1 cellular context compared by ENCODE assay signal in the genomic region with DNA sequence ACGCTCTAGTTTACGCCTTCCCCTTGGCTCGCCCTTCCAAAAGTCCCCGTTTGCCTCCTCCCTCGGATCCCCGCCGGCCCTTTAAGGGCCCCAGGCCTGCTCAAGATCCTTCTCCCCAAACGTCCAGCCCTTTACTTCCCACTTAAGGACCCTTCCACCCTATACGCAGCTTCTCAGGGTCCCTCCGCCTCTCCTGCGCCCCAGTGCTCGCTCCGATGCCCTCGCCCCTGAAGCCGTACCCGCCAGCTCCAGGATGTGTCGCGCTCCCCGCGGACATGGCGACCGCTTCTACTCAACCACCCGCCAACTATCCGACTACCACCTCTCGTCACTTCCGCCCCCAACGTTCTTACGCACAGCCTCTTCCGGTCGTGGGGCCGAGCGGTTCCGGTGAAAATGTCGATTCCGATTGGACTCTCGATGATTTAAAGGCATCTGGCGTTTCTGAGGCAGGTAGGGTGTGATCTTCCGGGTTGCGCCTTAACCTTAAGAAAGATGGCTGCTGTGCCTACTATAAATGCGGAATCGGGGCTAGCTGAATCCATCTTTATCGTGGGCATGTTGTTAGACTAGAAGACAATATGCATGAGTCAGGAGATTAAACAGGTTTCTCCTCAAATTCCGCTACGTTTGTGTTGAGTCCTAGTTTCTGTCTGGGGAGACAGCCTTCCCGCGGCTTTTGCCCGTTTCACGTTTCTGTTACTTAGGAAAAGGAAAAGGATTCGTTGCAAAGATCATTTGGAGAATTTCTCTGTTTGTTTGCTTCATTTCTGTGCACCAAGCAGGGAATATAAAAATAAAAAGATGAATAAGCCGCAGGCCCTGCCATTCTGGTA.
TF ChIP-seq lines count a peak whose summit lies in the region.

Gene KHDC4 (minus strand): TSS at position 317 of the 836 bp plus-strand sequence. CDS start 40 bp downstream, at position 277.

TF ChIP-seq in WTC11, 78 proteins besides CTCF, POLR2A, EP300 and RAD21 (continued from another document and continues in another):
- no peak for TF ChIP-seq AFF4 (CRISPR knock-in tag; IDR thresholded peaks at IDR 0.05; ENCODE audit: borderline replicate concordance)
- TF ChIP-seq, protein P1, sequence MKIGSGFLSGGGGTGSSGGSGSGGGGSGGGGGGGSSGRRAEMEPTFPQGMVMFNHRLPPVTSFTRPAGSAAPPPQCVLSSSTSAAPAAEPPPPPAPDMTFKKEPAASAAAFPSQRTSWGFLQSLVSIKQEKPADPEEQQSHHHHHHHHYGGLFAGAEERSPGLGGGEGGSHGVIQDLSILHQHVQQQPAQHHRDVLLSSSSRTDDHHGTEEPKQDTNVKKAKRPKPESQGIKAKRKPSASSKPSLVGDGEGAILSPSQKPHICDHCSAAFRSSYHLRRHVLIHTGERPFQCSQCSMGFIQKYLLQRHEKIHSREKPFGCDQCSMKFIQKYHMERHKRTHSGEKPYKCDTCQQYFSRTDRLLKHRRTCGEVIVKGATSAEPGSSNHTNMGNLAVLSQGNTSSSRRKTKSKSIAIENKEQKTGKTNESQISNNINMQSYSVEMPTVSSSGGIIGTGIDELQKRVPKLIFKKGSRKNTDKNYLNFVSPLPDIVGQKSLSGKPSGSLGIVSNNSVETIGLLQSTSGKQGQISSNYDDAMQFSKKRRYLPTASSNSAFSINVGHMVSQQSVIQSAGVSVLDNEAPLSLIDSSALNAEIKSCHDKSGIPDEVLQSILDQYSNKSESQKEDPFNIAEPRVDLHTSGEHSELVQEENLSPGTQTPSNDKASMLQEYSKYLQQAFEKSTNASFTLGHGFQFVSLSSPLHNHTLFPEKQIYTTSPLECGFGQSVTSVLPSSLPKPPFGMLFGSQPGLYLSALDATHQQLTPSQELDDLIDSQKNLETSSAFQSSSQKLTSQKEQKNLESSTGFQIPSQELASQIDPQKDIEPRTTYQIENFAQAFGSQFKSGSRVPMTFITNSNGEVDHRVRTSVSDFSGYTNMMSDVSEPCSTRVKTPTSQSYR (CRISPR knock-in tag; IDR thresholded peaks at IDR 0.05): no peak
- no peak for TF ChIP-seq ZNF317 (CRISPR knock-in tag; IDR thresholded peaks at IDR 0.05; ENCODE audit: borderline replicate concordance, low read depth)
- TF ChIP-seq ZNF671 (CRISPR knock-in tag; IDR thresholded peaks at IDR 0.05): no peak
- TF ChIP-seq MXD4 (CRISPR knock-in tag; IDR thresholded peaks at IDR 0.05; ENCODE audit: borderline replicate concordance): no peak
- TF ChIP-seq PRDM15 (CRISPR knock-in tag; IDR thresholded peaks at IDR 0.05): no peak
- peak; percentile 54 for TF ChIP-seq USF2 (CRISPR knock-in tag; IDR thresholded peaks at IDR 0.05)
- TF ChIP-seq, protein P2, sequence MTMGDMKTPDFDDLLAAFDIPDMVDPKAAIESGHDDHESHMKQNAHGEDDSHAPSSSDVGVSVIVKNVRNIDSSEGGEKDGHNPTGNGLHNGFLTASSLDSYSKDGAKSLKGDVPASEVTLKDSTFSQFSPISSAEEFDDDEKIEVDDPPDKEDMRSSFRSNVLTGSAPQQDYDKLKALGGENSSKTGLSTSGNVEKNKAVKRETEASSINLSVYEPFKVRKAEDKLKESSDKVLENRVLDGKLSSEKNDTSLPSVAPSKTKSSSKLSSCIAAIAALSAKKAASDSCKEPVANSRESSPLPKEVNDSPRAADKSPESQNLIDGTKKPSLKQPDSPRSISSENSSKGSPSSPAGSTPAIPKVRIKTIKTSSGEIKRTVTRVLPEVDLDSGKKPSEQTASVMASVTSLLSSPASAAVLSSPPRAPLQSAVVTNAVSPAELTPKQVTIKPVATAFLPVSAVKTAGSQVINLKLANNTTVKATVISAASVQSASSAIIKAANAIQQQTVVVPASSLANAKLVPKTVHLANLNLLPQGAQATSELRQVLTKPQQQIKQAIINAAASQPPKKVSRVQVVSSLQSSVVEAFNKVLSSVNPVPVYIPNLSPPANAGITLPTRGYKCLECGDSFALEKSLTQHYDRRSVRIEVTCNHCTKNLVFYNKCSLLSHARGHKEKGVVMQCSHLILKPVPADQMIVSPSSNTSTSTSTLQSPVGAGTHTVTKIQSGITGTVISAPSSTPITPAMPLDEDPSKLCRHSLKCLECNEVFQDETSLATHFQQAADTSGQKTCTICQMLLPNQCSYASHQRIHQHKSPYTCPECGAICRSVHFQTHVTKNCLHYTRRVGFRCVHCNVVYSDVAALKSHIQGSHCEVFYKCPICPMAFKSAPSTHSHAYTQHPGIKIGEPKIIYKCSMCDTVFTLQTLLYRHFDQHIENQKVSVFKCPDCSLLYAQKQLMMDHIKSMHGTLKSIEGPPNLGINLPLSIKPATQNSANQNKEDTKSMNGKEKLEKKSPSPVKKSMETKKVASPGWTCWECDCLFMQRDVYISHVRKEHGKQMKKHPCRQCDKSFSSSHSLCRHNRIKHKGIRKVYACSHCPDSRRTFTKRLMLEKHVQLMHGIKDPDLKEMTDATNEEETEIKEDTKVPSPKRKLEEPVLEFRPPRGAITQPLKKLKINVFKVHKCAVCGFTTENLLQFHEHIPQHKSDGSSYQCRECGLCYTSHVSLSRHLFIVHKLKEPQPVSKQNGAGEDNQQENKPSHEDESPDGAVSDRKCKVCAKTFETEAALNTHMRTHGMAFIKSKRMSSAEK (CRISPR knock-in tag; IDR thresholded peaks at IDR 0.05; ENCODE audit: borderline replicate concordance): no peak
- TF ChIP-seq JAZF1 (CRISPR knock-in tag; IDR thresholded peaks at IDR 0.05): no peak
- TF ChIP-seq MYBL2 (CRISPR knock-in tag; IDR thresholded peaks at IDR 0.05): peak; percentile 72; the same call in 1 of the 2 replicates
- TF ChIP-seq, protein P3, sequence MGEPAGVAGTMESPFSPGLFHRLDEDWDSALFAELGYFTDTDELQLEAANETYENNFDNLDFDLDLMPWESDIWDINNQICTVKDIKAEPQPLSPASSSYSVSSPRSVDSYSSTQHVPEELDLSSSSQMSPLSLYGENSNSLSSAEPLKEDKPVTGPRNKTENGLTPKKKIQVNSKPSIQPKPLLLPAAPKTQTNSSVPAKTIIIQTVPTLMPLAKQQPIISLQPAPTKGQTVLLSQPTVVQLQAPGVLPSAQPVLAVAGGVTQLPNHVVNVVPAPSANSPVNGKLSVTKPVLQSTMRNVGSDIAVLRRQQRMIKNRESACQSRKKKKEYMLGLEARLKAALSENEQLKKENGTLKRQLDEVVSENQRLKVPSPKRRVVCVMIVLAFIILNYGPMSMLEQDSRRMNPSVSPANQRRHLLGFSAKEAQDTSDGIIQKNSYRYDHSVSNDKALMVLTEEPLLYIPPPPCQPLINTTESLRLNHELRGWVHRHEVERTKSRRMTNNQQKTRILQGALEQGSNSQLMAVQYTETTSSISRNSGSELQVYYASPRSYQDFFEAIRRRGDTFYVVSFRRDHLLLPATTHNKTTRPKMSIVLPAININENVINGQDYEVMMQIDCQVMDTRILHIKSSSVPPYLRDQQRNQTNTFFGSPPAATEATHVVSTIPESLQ (CRISPR knock-in tag; IDR thresholded peaks at IDR 0.05): no peak
- TF ChIP-seq TCF7 (CRISPR knock-in tag; IDR thresholded peaks at IDR 0.05; ENCODE audit: low read depth): no peak
- TF ChIP-seq GTF2I (CRISPR knock-in tag; conservative IDR thresholded peaks at IDR 0.05): no peak
- no peak for TF ChIP-seq OVOL2 (CRISPR knock-in tag; IDR thresholded peaks at IDR 0.05; ENCODE audit: borderline replicate concordance)
- no peak for TF ChIP-seq ERG (CRISPR knock-in tag; IDR thresholded peaks at IDR 0.05)
- TF ChIP-seq MAX (CRISPR knock-in tag; IDR thresholded peaks at IDR 0.05): peak; percentile 72
- TF ChIP-seq SMAD3 (CRISPR knock-in tag; IDR thresholded peaks at IDR 0.05; ENCODE audit: borderline replicate concordance): no peak; the same call in 1 of the 2 replicates
- TF ChIP-seq CREB1 (CRISPR knock-in tag; IDR thresholded peaks at IDR 0.05): peak; percentile 38; the same call in 1 of the 2 replicates
- TF ChIP-seq NR3C1 (CRISPR knock-in tag; conservative IDR thresholded peaks at IDR 0.05; ENCODE audit: low read depth): no peak
- TF ChIP-seq, protein P4, sequence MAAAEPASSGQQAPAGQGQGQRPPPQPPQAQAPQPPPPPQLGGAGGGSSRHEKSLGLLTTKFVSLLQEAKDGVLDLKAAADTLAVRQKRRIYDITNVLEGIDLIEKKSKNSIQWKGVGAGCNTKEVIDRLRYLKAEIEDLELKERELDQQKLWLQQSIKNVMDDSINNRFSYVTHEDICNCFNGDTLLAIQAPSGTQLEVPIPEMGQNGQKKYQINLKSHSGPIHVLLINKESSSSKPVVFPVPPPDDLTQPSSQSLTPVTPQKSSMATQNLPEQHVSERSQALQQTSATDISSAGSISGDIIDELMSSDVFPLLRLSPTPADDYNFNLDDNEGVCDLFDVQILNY (CRISPR knock-in tag; IDR thresholded peaks at IDR 0.05): 0 out of 2 replicates have a peak, but pooled peaks have one; percentile 64
- TF ChIP-seq ZNF219 (CRISPR knock-in tag; IDR thresholded peaks at IDR 0.05; ENCODE audit: borderline replicate concordance): no peak
- TF ChIP-seq, protein P5, sequence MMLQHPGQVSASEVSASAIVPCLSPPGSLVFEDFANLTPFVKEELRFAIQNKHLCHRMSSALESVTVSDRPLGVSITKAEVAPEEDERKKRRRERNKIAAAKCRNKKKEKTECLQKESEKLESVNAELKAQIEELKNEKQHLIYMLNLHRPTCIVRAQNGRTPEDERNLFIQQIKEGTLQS (CRISPR knock-in tag; conservative IDR thresholded peaks at IDR 0.05): no peak
- TF ChIP-seq EMX1 (CRISPR knock-in tag; IDR thresholded peaks at IDR 0.05): no peak
- TF ChIP-seq TEAD4 (CRISPR knock-in tag; IDR thresholded peaks at IDR 0.05): no peak
- TF ChIP-seq, protein P6, sequence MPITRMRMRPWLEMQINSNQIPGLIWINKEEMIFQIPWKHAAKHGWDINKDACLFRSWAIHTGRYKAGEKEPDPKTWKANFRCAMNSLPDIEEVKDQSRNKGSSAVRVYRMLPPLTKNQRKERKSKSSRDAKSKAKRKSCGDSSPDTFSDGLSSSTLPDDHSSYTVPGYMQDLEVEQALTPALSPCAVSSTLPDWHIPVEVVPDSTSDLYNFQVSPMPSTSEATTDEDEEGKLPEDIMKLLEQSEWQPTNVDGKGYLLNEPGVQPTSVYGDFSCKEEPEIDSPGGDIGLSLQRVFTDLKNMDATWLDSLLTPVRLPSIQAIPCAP (CRISPR knock-in tag; IDR thresholded peaks at IDR 0.05): no peak
- no peak for TF ChIP-seq HMGA2 (CRISPR knock-in tag; IDR thresholded peaks at IDR 0.05)
- no peak for TF ChIP-seq FOXJ3 (CRISPR knock-in tag; IDR thresholded peaks at IDR 0.05; ENCODE audit: borderline replicate concordance)
